ENCODE assay signal across 19 cellular contexts in the genomic region with DNA sequence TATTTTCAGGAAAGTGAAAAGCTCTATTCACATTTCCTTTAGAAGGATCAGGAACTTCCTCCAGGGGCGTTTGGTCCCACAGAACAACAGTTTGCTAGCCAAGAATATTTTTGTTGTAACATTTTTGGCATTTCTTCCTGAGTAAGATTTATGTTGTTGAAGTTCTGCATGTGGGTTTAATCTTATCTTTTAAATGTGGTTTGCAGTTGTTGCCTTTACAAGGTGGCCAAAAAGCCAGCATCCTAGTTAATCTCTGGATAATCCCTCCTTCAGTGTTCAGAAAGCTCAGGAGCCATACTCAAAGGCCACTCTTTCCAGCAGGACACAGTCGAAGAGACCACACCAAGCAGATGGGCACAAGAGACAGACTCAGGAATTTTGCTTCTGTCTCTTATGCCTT. TPM values are rescaled to one million over a fixed set of nuclear protein-coding genes. Genes with fewer than 3 reads are reported as not detected.
A peak's percentile ranks its signal among the peaks of the same experiment; 100 is the strongest.
DNase-seq lines count a peak whose midpoint lies in the region; ATAC-seq and TF ChIP-seq lines count a peak whose summit lies in the region.
"Had no signal": no experiment of that assay in that cellular context is flagged by ENCODE, and none has a peak within 500 bp of the region (broad histone marks: within the 10 kb centered on the region; RNA-seq: fewer than 3 reads in every experiment).

No MANE protein-coding gene starts in this region.

- no peak for ATAC-seq in HG03439 (IDR thresholded peaks at IDR 0.05; ENCODE audit: unreplicated experiment)
- ATAC-seq in GM21423 (IDR thresholded peaks at IDR 0.05; ENCODE audit: unreplicated experiment) = no peak
- ATAC-seq: gastroesophageal sphincter, psoas muscle, Right ventricle myocardium inferior had no signal

- DNase-seq in AG20443 (ENCODE audit: low spot score) (peak; percentile 24), NCI-H82 (lab: John Stamatoyannopoulos, UW) (peak; percentile 86), brain microvascular endothelial cell (peak; percentile 46), iPS-NIHi7 (ENCODE audit: extremely low spot score) (peak; percentile 14), NCI-H526 treated with DMSO at 0.1 percent for 48 hours (lab: John Stamatoyannopoulos, UW) (no peak), A673 (ENCODE audit: low spot score) (no peak)
- DNase-seq: activated naive CD4-positive, alpha-beta T cell; anterior cingulate cortex; CD8-positive, alpha-beta memory T cell; colonic mucosa; left cardiac atrium; midbrain; NCI-H187 treated with DMSO at 0.1 percent for 48 hours; psoas muscle; testis had no signal

- H3K4me1 ChIP-seq in A673 (ENCODE audit: insufficient read depth, low read length, poor library complexity, severe bottlenecking) = no peaks in the 10 kb centered on the region
- H3K4me1 ChIP-seq: colonic mucosa had no signal

- H3K4me3 ChIP-seq in brain microvascular endothelial cell (ENCODE audit: low read depth, low read length) (no peak overlapping the region), A673 (ENCODE audit: low read depth, low read length, poor library complexity, severe bottlenecking) (no peak overlapping the region)
- H3K4me3 ChIP-seq: colonic mucosa, gastroesophageal sphincter, psoas muscle, testis had no signal

- intact Hi-C loops in A673 (cut with micrococcal nuclease; ENCODE audit: unreplicated experiment) = no loop called here

- no peaks in the 10 kb centered on the region for H3K9me3 ChIP-seq in A673 (ENCODE audit: low read depth, low read length, poor library complexity, severe bottlenecking)
- H3K9me3 ChIP-seq: colonic mucosa, gastroesophageal sphincter, psoas muscle, testis had no signal

- TF ChIP-seq CTCF in brain microvascular endothelial cell (IDR thresholded peaks at IDR 0.05; ENCODE audit: low read depth, low read length, missing control alignments) (peak; percentile 26), A673 (conservative IDR thresholded peaks at IDR 0.05; ENCODE audit: low read depth, low read length) (no peak)

- BruUV-seq in A673 (replicated peaks; lab: Mats Ljungman, UMichigan) = no TSS peak

- POLR2A ChIA-PET in A673 (lab: Charles Lee; ENCODE audit: low non-redundant PET) = no interaction called here

- H3K27ac ChIP-seq in brain microvascular endothelial cell (no peak overlapping the region), A673 (ENCODE audit: low read depth, low read length, poor library complexity, severe bottlenecking) (no peak overlapping the region)
- H3K27ac ChIP-seq: colonic mucosa, gastroesophageal sphincter, psoas muscle, testis had no signal

- H3K27me3 ChIP-seq in brain microvascular endothelial cell (replicated peaks) = no peaks in the 10 kb centered on the region
- peaks cover 9% of the 10 kb centered on the region for H3K27me3 ChIP-seq in A673 (replicated peaks; ENCODE audit: insufficient read depth, low read depth, low read length, poor library complexity)
- H3K27me3 ChIP-seq: colonic mucosa, testis had no signal

- H3K36me3 ChIP-seq in brain microvascular endothelial cell (replicated peaks) (no peaks in the 10 kb centered on the region), A673 (ENCODE audit: insufficient read depth, low read length, poor library complexity, severe bottlenecking) (no peaks in the 10 kb centered on the region)
- H3K36me3 ChIP-seq: colonic mucosa, gastroesophageal sphincter had no signal

- CTCF ChIA-PET in A673 (lab: Charles Lee) = no interaction called here

- in situ Hi-C loops in brain microvascular endothelial cell (cut with HindIII; ENCODE audit: low pct_ligation_motif_present, low sequenced_read_pairs) = no loop called here

RNA-seq across cellular contexts. Expression of gene SLC26A4, which starts 30.0 kb away (rescaled TPM):
- total RNA-seq in A673 (2021) = 0.33 TPM in 1 of 2 replicates, not detected in the other

RNA-seq across cellular contexts. Expression of gene CBLL1, which starts 53.3 kb away (rescaled TPM):
- total RNA-seq in A673 (2021) = 30.8 and 37.9 TPM in 2 replicates

Comparison
In these comparisons a context has a peak if more than half of its experiments do, and no peak if none do; other contexts are left out.
1. DNase-seq: peak in AG20443 (single experiment), NCI-H82 (single experiment), brain microvascular endothelial cell (single experiment) and iPS-NIHi7 (single experiment); none in NCI-H526 treated with DMSO at 0.1 percent for 48 hours (single experiment) and A673 (single experiment).